ENCODE assay signal across 18 cellular contexts in genomic region chr1:55604749-55605148, GRCh38.
"Had no signal": no experiment of that assay in that cellular context is flagged by ENCODE, and none has a peak within 500 bp of the region (broad histone marks: within the 10 kb centered on the region; RNA-seq: fewer than 3 reads in every experiment).

No MANE protein-coding gene starts in this region.

- H3K27ac Mint-ChIP-seq: activated naive CD8-positive, alpha-beta T cell treated with anti-CD3 and anti-CD28 coated beads, Interleukin-2, amount 10 ng/mL, durations not matched to agents 7 days and 5 days; activated T-helper 1 cell treated with anti-CD3 and anti-CD28 coated beads, Interleukin-12 subunit alpha, Interleukin-12 subunit beta, Interleukin-2, Interleukin-4 antibody, amounts not matched to agents 30 ng/mL and 10 ng/mL and 1 ng/mL, durations not matched to agents 14 hours and 24 hours and 36 hours; natural killer cell; T-cell had no signal

- H3K4me3 Mint-ChIP-seq: activated naive CD8-positive, alpha-beta T cell treated with anti-CD3 and anti-CD28 coated beads, Interleukin-2, amount 10 ng/mL, durations not matched to agents 7 days and 5 days; activated T-helper 1 cell treated with anti-CD3 and anti-CD28 coated beads, Interleukin-12 subunit alpha, Interleukin-12 subunit beta, Interleukin-2, Interleukin-4 antibody, amounts not matched to agents 30 ng/mL and 10 ng/mL and 1 ng/mL, durations not matched to agents 14 hours and 24 hours and 36 hours; natural killer cell; T-cell had no signal

- H3K36me3 Mint-ChIP-seq: activated naive CD8-positive, alpha-beta T cell treated with anti-CD3 and anti-CD28 coated beads, Interleukin-2, amount 10 ng/mL, durations not matched to agents 7 days and 5 days; natural killer cell; T-cell had no signal

- H3K4me3 ChIP-seq: gastrocnemius medialis, left lung, smooth muscle cell, upper lobe of left lung had no signal

- H3K36me3 ChIP-seq: gastrocnemius medialis, left lung, upper lobe of left lung had no signal

- H3K27me3 ChIP-seq: gastrocnemius medialis, left lung, upper lobe of left lung had no signal

- H3K27ac ChIP-seq: left lung, upper lobe of left lung had no signal

- H3K4me1 ChIP-seq: gastrocnemius medialis, left lung, upper lobe of left lung had no signal

- ATAC-seq: left lung, natural killer cell, T-cell had no signal

- DNase-seq: activated naive CD8-positive, alpha-beta T cell treated with anti-CD3 and anti-CD28 coated beads, Interleukin-2, amount 10 ng/mL, durations not matched to agents 7 days and 5 days; caudate nucleus; cortex of kidney; effector CD4-positive, alpha-beta T cell; gastrocnemius medialis; islet precursor cell; left lung; mesendoderm; natural killer cell; stimulated activated CD4-positive, alpha-beta T cell treated with anti-CD3 and anti-CD28 coated beads, Interleukin-4, amount 100 ng/mL, for 4 hours; stimulated activated CD8-positive, alpha-beta memory T cell treated with anti-CD3 and anti-CD28 coated beads, Interleukin-4, amount 100 ng/mL, for 48 hours; stimulated activated naive CD4-positive, alpha-beta T cell treated with Interleukin-2 at 50 U/mL for 16 hours; substantia nigra; T-cell; T-helper 9 cell; upper lobe of left lung had no signal

- H3K4me1 Mint-ChIP-seq: activated naive CD8-positive, alpha-beta T cell treated with anti-CD3 and anti-CD28 coated beads, Interleukin-2, amount 10 ng/mL, durations not matched to agents 7 days and 5 days; natural killer cell; T-cell had no signal

- H3K9me3 Mint-ChIP-seq: natural killer cell had no signal
